13 cellular contexts compared by ENCODE assay signal in genomic region chr10:101230185-101230917, GRCh38. TPM values are rescaled to one million over a fixed set of nuclear protein-coding genes. Genes with fewer than 3 reads are reported as not detected.
A peak's percentile ranks its signal among the peaks of the same experiment; 100 is the strongest.
DNase-seq lines count a peak whose midpoint lies in the region; ATAC-seq lines count a peak whose summit lies in the region.
"Had no signal": no experiment of that assay in that cellular context is flagged by ENCODE, and none has a peak within 500 bp of the region (broad histone marks: within the 10 kb centered on the region; RNA-seq: fewer than 3 reads in every experiment).

No MANE protein-coding gene starts in this region.

- H2BK15ac ChIP-seq in mesendoderm (replicated peaks; ENCODE audit: low read depth): no peak overlapping the region

- no peaks in the 10 kb centered on the region for H3K79me1 ChIP-seq in mesendoderm (ENCODE audit: low read length)

- no peak overlapping the region for H4K5ac ChIP-seq in mesendoderm (ENCODE audit: low read length)

- H3K27ac Mint-ChIP-seq in activated T-helper 1 cell treated with anti-CD3 and anti-CD28 coated beads, Interleukin-12 subunit alpha, Interleukin-12 subunit beta, Interleukin-2, Interleukin-4 antibody, amounts not matched to agents 30 ng/mL and 10 ng/mL and 1 ng/mL, durations not matched to agents 14 hours and 24 hours and 36 hours: peak overlapping the region; percentile 75
- no peak overlapping the region for H3K27ac Mint-ChIP-seq in activated CD8-positive, alpha-beta T cell treated with anti-CD3 and anti-CD28 coated beads, Interleukin-2, amount 10 ng/mL, durations not matched to agents 7 days and 5 days

- ATAC-seq in GM18868 (IDR thresholded peaks at IDR 0.05; ENCODE audit: unreplicated experiment) (no peak), HG03175 (IDR thresholded peaks at IDR 0.05; ENCODE audit: unreplicated experiment) (no peak)
- ATAC-seq in activated CD8-positive, alpha-beta T cell treated with anti-CD3 and anti-CD28 coated beads, Interleukin-2, amount 10 ng/mL, durations not matched to agents 7 days and 5 days: no peak

- no CpG with 5 or more reads among the region's 31 CpGs for WGBS in mesendoderm (ENCODE audit: extremely low coverage, insufficient coverage, low lambda C conversion rate)

- no peak overlapping the region for H3K27ac ChIP-seq in mesendoderm (ENCODE audit: low read depth, low read length)

- no peak overlapping the region for H3K4me3 Mint-ChIP-seq in activated T-helper 1 cell treated with anti-CD3 and anti-CD28 coated beads, Interleukin-12 subunit alpha, Interleukin-12 subunit beta, Interleukin-2, Interleukin-4 antibody, amounts not matched to agents 30 ng/mL and 10 ng/mL and 1 ng/mL, durations not matched to agents 14 hours and 24 hours and 36 hours
- no peak overlapping the region for H3K4me3 Mint-ChIP-seq in activated CD8-positive, alpha-beta T cell treated with anti-CD3 and anti-CD28 coated beads, Interleukin-2, amount 10 ng/mL, durations not matched to agents 7 days and 5 days

- H3K36me3 ChIP-seq in mesendoderm (ENCODE audit: control insufficient read depth, insufficient read depth, low read length): no peaks in the 10 kb centered on the region

- no peak overlapping the region for H2BK120ac ChIP-seq in mesendoderm (ENCODE audit: low read depth, low read length)

- DNase-seq in AG20443 (ENCODE audit: low spot score): peak; percentile 69
- peak; percentile 48 for DNase-seq in D341Med (ENCODE audit: low spot score)
- no peak for DNase-seq in activated T-helper 1 cell treated with anti-CD3 and anti-CD28 coated beads, Interleukin-12 subunit alpha, Interleukin-12 subunit beta, Interleukin-2, Interleukin-4 antibody, amounts not matched to agents 30 ng/mL and 10 ng/mL and 1 ng/mL, durations not matched to agents 14 hours and 24 hours and 36 hours (ENCODE audit: low spot score)
- no peak for DNase-seq in mesendoderm
- no peak for DNase-seq in activated CD8-positive, alpha-beta T cell treated with anti-CD3 and anti-CD28 coated beads, Interleukin-2, amount 10 ng/mL, durations not matched to agents 7 days and 5 days
- DNase-seq in GDM1 (lab: John Stamatoyannopoulos, UW): no peak
- DNase-seq: NCI-H226; stimulated activated CD4-positive, alpha-beta T cell treated with anti-CD3 and anti-CD28 coated beads, Interleukin-4, amount 100 ng/mL, for 4 hours had no signal

- no peak overlapping the region for H3K9ac ChIP-seq in mesendoderm (ENCODE audit: low read length)

- peaks cover 85% of the 10 kb centered on the region for H3K27me3 Mint-ChIP-seq in activated T-helper 1 cell treated with anti-CD3 and anti-CD28 coated beads, Interleukin-12 subunit alpha, Interleukin-12 subunit beta, Interleukin-2, Interleukin-4 antibody, amounts not matched to agents 30 ng/mL and 10 ng/mL and 1 ng/mL, durations not matched to agents 14 hours and 24 hours and 36 hours (ENCODE audit: insufficient read depth)
- H3K27me3 Mint-ChIP-seq in activated CD8-positive, alpha-beta T cell treated with anti-CD3 and anti-CD28 coated beads, Interleukin-2, amount 10 ng/mL, durations not matched to agents 7 days and 5 days (ENCODE audit: low read depth): peaks cover 78% of the 10 kb centered on the region

- no peak overlapping the region for H4K8ac ChIP-seq in mesendoderm (ENCODE audit: low read depth, low read length)

- intact Hi-C loops in activated T-helper 1 cell treated with anti-CD3 and anti-CD28 coated beads, Interleukin-12 subunit alpha, Interleukin-12 subunit beta, Interleukin-2, Interleukin-4 antibody, amounts not matched to agents 30 ng/mL and 10 ng/mL and 1 ng/mL, durations not matched to agents 14 hours and 24 hours and 36 hours (cut with micrococcal nuclease): no loop called here

- no peaks in the 10 kb centered on the region for H3K9me3 Mint-ChIP-seq in activated T-helper 1 cell treated with anti-CD3 and anti-CD28 coated beads, Interleukin-12 subunit alpha, Interleukin-12 subunit beta, Interleukin-2, Interleukin-4 antibody, amounts not matched to agents 30 ng/mL and 10 ng/mL and 1 ng/mL, durations not matched to agents 14 hours and 24 hours and 36 hours
- H3K9me3 Mint-ChIP-seq in activated CD8-positive, alpha-beta T cell treated with anti-CD3 and anti-CD28 coated beads, Interleukin-2, amount 10 ng/mL, durations not matched to agents 7 days and 5 days (ENCODE audit: insufficient read depth): no peaks in the 10 kb centered on the region

- H2BK5ac ChIP-seq in mesendoderm (ENCODE audit: low read length): no peak overlapping the region

- no peak overlapping the region for H3K18ac ChIP-seq in mesendoderm (ENCODE audit: low read length)

- CTCF ChIA-PET in activated CD8-positive, alpha-beta T cell treated with anti-CD3 and anti-CD28 coated beads, Interleukin-2, amount 10 ng/mL, durations not matched to agents 7 days and 5 days (lab: Charles Lee): interaction anchor here (0.7 to 1.9 kb wide), 2 partner anchors 16 to 80 kb away, joined by 3 to 10 read pairs; no protein-coding TSS in a partner anchor

- POLR2A ChIA-PET in activated CD8-positive, alpha-beta T cell treated with anti-CD3 and anti-CD28 coated beads, Interleukin-2, amount 10 ng/mL, durations not matched to agents 7 days and 5 days (lab: Charles Lee): no interaction called here

- no peaks in the 10 kb centered on the region for H3K36me3 Mint-ChIP-seq in activated T-helper 1 cell treated with anti-CD3 and anti-CD28 coated beads, Interleukin-12 subunit alpha, Interleukin-12 subunit beta, Interleukin-2, Interleukin-4 antibody, amounts not matched to agents 30 ng/mL and 10 ng/mL and 1 ng/mL, durations not matched to agents 14 hours and 24 hours and 36 hours (ENCODE audit: low read depth)
- peaks cover 2% of the 10 kb centered on the region for H3K36me3 Mint-ChIP-seq in activated CD8-positive, alpha-beta T cell treated with anti-CD3 and anti-CD28 coated beads, Interleukin-2, amount 10 ng/mL, durations not matched to agents 7 days and 5 days (ENCODE audit: low read depth)

- peaks cover 17% of the 10 kb centered on the region for H3K4me1 Mint-ChIP-seq in activated T-helper 1 cell treated with anti-CD3 and anti-CD28 coated beads, Interleukin-12 subunit alpha, Interleukin-12 subunit beta, Interleukin-2, Interleukin-4 antibody, amounts not matched to agents 30 ng/mL and 10 ng/mL and 1 ng/mL, durations not matched to agents 14 hours and 24 hours and 36 hours (ENCODE audit: low read depth)
- peaks cover 18% of the 10 kb centered on the region for H3K4me1 Mint-ChIP-seq in activated CD8-positive, alpha-beta T cell treated with anti-CD3 and anti-CD28 coated beads, Interleukin-2, amount 10 ng/mL, durations not matched to agents 7 days and 5 days (ENCODE audit: low read depth)

- H3K56ac ChIP-seq in mesendoderm (ENCODE audit: low read length): no peak overlapping the region

- no peak overlapping the region for H3K23ac ChIP-seq in mesendoderm (ENCODE audit: low read length)

- no peaks in the 10 kb centered on the region for H3K79me2 ChIP-seq in mesendoderm (ENCODE audit: control insufficient read depth, insufficient read depth, low read length)

- peaks cover 96% of the 10 kb centered on the region for H3K27me3 ChIP-seq in mesendoderm (ENCODE audit: insufficient read depth, low read length, poor library complexity)

- no peak overlapping the region for H3K4me3 ChIP-seq in mesendoderm (ENCODE audit: low read length)

- no peaks in the 10 kb centered on the region for H3K4me1 ChIP-seq in mesendoderm (ENCODE audit: control insufficient read depth, low read depth, low read length)

- H3K4me2 ChIP-seq in mesendoderm (ENCODE audit: low read length): no peak overlapping the region

- H2AK5ac ChIP-seq in mesendoderm (ENCODE audit: low read length): peak overlapping the region; percentile 36

- no peak overlapping the region for H3K4ac ChIP-seq in mesendoderm (ENCODE audit: low read depth, low read length)

RNA-seq across cellular contexts. Expression of gene LBX1, which starts 1.1 kb away (rescaled TPM):
- total RNA-seq in activated T-helper 1 cell treated with anti-CD3 and anti-CD28 coated beads, Interleukin-12 subunit alpha, Interleukin-12 subunit beta, Interleukin-2, Interleukin-4 antibody, amounts not matched to agents 30 ng/mL and 10 ng/mL and 1 ng/mL, durations not matched to agents 14 hours and 24 hours and 36 hours: not detected in 2 replicates
- not detected for polyA plus RNA-seq in mesendoderm (2013, experiment 1 of 2)
- polyA plus RNA-seq in mesendoderm (2013, experiment 2 of 2): not detected
- not detected for total RNA-seq in activated CD8-positive, alpha-beta T cell treated with anti-CD3 and anti-CD28 coated beads, Interleukin-2, amount 10 ng/mL, durations not matched to agents 7 days and 5 days
- total RNA-seq: dermis microvascular lymphatic vessel endothelial cell, urinary bladder had no signal
- polyA plus RNA-seq: neural cell, urinary bladder had no signal

Comparison
In these comparisons a context has a peak if more than half of its experiments do, and no peak if none do; other contexts are left out.
1. DNase-seq: peak in AG20443 (single experiment) and D341Med (single experiment); none in activated T-helper 1 cell treated with anti-CD3 and anti-CD28 coated beads, Interleukin-12 subunit alpha, Interleukin-12 subunit beta, Interleukin-2, Interleukin-4 antibody, amounts not matched to agents 30 ng/mL and 10 ng/mL and 1 ng/mL, durations not matched to agents 14 hours and 24 hours and 36 hours (single experiment), mesendoderm (single experiment), activated CD8-positive, alpha-beta T cell treated with anti-CD3 and anti-CD28 coated beads, Interleukin-2, amount 10 ng/mL, durations not matched to agents 7 days and 5 days (single experiment) and GDM1 (single experiment).